Comparison of ENCODE assay signal across 9 cellular contexts in genomic region chr16:78705694-78706093, GRCh38.
DNase-seq lines count a peak whose midpoint lies in the region; ATAC-seq lines count a peak whose summit lies in the region.
"Had no signal": no experiment of that assay in that cellular context is flagged by ENCODE, and none has a peak within 500 bp of the region (broad histone marks: within the 10 kb centered on the region; RNA-seq: fewer than 3 reads in every experiment).

No MANE protein-coding gene starts in this region.

- ATAC-seq in activated T-cell treated with anti-CD3 and anti-CD28 coated beads, Interleukin-2, amount 50 U/mL, for 72 hours (replicated peaks in 1 of 2) = peak; percentile 100
- ATAC-seq in stimulated activated effector memory CD8-positive, alpha-beta T cell treated with anti-CD3 and anti-CD28 coated beads, Interleukin-12 subunit alpha, Interleukin-12 subunit beta, amount 100 ng/mL, for 72 hours = peak; percentile 100
- no peak for ATAC-seq in GM19463 (IDR thresholded peaks at IDR 0.05; ENCODE audit: unreplicated experiment)

- peak overlapping the region; percentile 83 for H3K27ac Mint-ChIP-seq in activated T-cell treated with anti-CD3 and anti-CD28 coated beads, Interleukin-2, amount 50 U/mL, for 72 hours
- peak overlapping the region; percentile 89 for H3K27ac Mint-ChIP-seq in stimulated activated effector memory CD8-positive, alpha-beta T cell treated with anti-CD3 and anti-CD28 coated beads, Interleukin-12 subunit alpha, Interleukin-12 subunit beta, amount 100 ng/mL, for 72 hours

- H3K36me3 ChIP-seq in H7 (replicated peaks; ENCODE audit: control insufficient read depth, insufficient read depth, low read length) = no peaks in the 10 kb centered on the region

- no peak overlapping the region for H3K4me3 ChIP-seq in H7 (ENCODE audit: insufficient read depth, low read depth, low read length)

- no peaks in the 10 kb centered on the region for H3K27me3 ChIP-seq in H7 (ENCODE audit: control insufficient read depth, insufficient read depth, low read length)

- H3K27ac ChIP-seq in epithelial cell of prostate = no peak overlapping the region

- DNase-seq in activated T-cell treated with anti-CD3 and anti-CD28 coated beads, Interleukin-2, amount 50 U/mL, for 72 hours = peak; percentile 22 to 23
- no peak for DNase-seq in activated T-cell treated with anti-CD3 and anti-CD28 coated beads, Interleukin-2, amount 50 U/mL, for 48 hours
- peak; percentile 68 for DNase-seq in NCI-H82 (lab: John Stamatoyannopoulos, UW)
- peak; percentile 97 for DNase-seq in epithelial cell of prostate (ENCODE audit: low read depth, low spot score)
- peak in 1 of 2 donors; percentile 51 for DNase-seq in stimulated activated effector memory CD8-positive, alpha-beta T cell treated with anti-CD3 and anti-CD28 coated beads, Interleukin-12 subunit alpha, Interleukin-12 subunit beta, amount 100 ng/mL, for 72 hours (ENCODE audit: low spot score in 2 of 2)
- DNase-seq in H7 = no peak
- no peak for DNase-seq in SK-N-DZ (ENCODE audit: low spot score)
- DNase-seq: hippocampal formation had no signal

- H3K9me3 Mint-ChIP-seq in activated T-cell treated with anti-CD3 and anti-CD28 coated beads, Interleukin-2, amount 50 U/mL, for 72 hours = no peaks in the 10 kb centered on the region
- H3K9me3 Mint-ChIP-seq in stimulated activated effector memory CD8-positive, alpha-beta T cell treated with anti-CD3 and anti-CD28 coated beads, Interleukin-12 subunit alpha, Interleukin-12 subunit beta, amount 100 ng/mL, for 72 hours = peaks cover 3% of the 10 kb centered on the region

- no peaks in the 10 kb centered on the region for H3K36me3 Mint-ChIP-seq in activated T-cell treated with anti-CD3 and anti-CD28 coated beads, Interleukin-2, amount 50 U/mL, for 72 hours (ENCODE audit: insufficient read depth in 2 of 2)
- no peaks in the 10 kb centered on the region for H3K36me3 Mint-ChIP-seq in stimulated activated effector memory CD8-positive, alpha-beta T cell treated with anti-CD3 and anti-CD28 coated beads, Interleukin-12 subunit alpha, Interleukin-12 subunit beta, amount 100 ng/mL, for 72 hours

- H3K4me3 Mint-ChIP-seq in activated T-cell treated with anti-CD3 and anti-CD28 coated beads, Interleukin-2, amount 50 U/mL, for 72 hours = no peak overlapping the region
- H3K4me3 Mint-ChIP-seq in stimulated activated effector memory CD8-positive, alpha-beta T cell treated with anti-CD3 and anti-CD28 coated beads, Interleukin-12 subunit alpha, Interleukin-12 subunit beta, amount 100 ng/mL, for 72 hours = peak overlapping the region; percentile 44

- no peaks in the 10 kb centered on the region for H3K27me3 Mint-ChIP-seq in activated T-cell treated with anti-CD3 and anti-CD28 coated beads, Interleukin-2, amount 50 U/mL, for 72 hours (ENCODE audit: low read depth)

- peaks cover 15% of the 10 kb centered on the region for H3K4me1 Mint-ChIP-seq in activated T-cell treated with anti-CD3 and anti-CD28 coated beads, Interleukin-2, amount 50 U/mL, for 72 hours (ENCODE audit: low read depth)
- H3K4me1 Mint-ChIP-seq in stimulated activated effector memory CD8-positive, alpha-beta T cell treated with anti-CD3 and anti-CD28 coated beads, Interleukin-12 subunit alpha, Interleukin-12 subunit beta, amount 100 ng/mL, for 72 hours = peaks cover 15% of the 10 kb centered on the region

Comparison
In these comparisons a context has a peak if more than half of its experiments do, and no peak if none do; other contexts are left out.
1. DNase-seq: peak in activated T-cell treated with anti-CD3 and anti-CD28 coated beads, Interleukin-2, amount 50 U/mL, for 72 hours (2 of 2), NCI-H82 (single experiment) and epithelial cell of prostate (single experiment); none in activated T-cell treated with anti-CD3 and anti-CD28 coated beads, Interleukin-2, amount 50 U/mL, for 48 hours (0 of 2), H7 (single experiment) and SK-N-DZ (single experiment).